In the genomic region with DNA sequence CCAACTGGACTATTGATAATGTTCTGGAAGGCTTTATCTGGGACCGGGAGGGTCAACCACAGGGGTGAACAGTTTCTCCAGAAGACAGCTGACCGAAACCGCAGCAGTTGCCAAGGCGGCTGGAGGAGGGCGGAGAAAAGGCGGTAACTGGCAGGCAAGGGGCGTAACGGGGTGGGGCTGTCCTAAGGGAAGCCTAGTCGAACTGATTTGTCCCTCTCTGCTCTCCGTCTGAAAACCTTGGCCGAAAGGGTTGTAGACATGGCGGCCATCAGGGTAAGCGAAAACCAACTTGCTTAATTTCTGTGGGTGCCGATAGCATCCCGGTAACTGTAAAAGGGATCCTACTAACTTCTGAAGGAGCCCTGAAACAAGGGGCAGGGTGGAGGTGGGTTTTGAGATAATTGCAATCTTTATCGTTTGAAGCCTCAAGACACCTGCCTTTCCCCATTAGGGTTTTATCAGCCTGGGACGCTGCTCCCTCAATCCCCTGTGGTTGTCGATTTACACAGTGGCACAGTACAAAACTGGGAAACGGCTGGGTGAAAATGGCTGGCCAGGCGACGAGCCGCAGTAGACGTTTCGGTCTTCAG, we compare ENCODE assay signal across 1 cellular context.
TF ChIP-seq lines count a peak whose summit lies in the region.

A gene with protein sequence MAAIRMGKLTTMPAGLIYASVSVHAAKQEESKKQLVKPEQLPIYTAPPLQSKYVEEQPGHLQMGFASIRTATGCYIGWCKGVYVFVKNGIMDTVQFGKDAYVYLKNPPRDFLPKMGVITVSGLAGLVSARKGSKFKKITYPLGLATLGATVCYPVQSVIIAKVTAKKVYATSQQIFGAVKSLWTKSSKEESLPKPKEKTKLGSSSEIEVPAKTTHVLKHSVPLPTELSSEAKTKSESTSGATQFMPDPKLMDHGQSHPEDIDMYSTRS (plus strand): TSS at position 223 of the 590 bp plus-strand sequence. CDS start 36 bp downstream, at position 259.

TF ChIP-seq in K562, 482 proteins besides CTCF, POLR2A, EP300 and RAD21 (continued from another document and continues in another):
- no peak for TF ChIP-seq ARID4B (CRISPR knock-in tag; IDR thresholded peaks at IDR 0.05)
- no peak for TF ChIP-seq MXI1 (IDR thresholded peaks at IDR 0.05; ENCODE audit: low read depth, low read length)
- no peak for TF ChIP-seq GABPB1 (CRISPR knock-in tag; IDR thresholded peaks at IDR 0.05)
- peak; percentile 54 for TF ChIP-seq HCFC1 (IDR thresholded peaks at IDR 0.05; ENCODE audit: low read depth, low read length)
- TF ChIP-seq ARHGAP35 (IDR thresholded peaks at IDR 0.05; ENCODE audit: partially characterized antibody), result no peak
- TF ChIP-seq KLF16 (IDR thresholded peaks at IDR 0.05), result peak; percentile 48; the same call in 1 of the 2 replicates
- no peak for TF ChIP-seq ZNF41 (CRISPR knock-in tag; conservative IDR thresholded peaks at IDR 0.05)
- no peak for TF ChIP-seq BACH1 (tag; IDR thresholded peaks at IDR 0.05)
- no peak for TF ChIP-seq BCLAF1 (IDR thresholded peaks at IDR 0.05; ENCODE audit: borderline replicate concordance in 1 of 2, control insufficient read depth in 1 of 2, low read depth in 2 of 2, low read length in 1 of 2)
- TF ChIP-seq POLR2B (IDR thresholded peaks at IDR 0.05; ENCODE audit: low read depth, partially characterized antibody), result peak; percentile 56
- peak; percentile 54 to 94 (median 81) for TF ChIP-seq YY1 (IDR thresholded peaks at IDR 0.05; ENCODE audit: borderline replicate concordance in 1 of 3, control insufficient read depth in 1 of 3, extremely low read depth in 1 of 3, insufficient read depth in 3 of 3, insufficient read length in 1 of 3, insufficient replicate concordance in 2 of 3, low read depth in 1 of 3, low read length in 2 of 3)
- no peak for TF ChIP-seq PTTG1 (tag; IDR thresholded peaks at IDR 0.05; ENCODE audit: low read depth)
- TF ChIP-seq JUND (IDR thresholded peaks at IDR 0.05; ENCODE audit: borderline replicate concordance, low read depth, low read length), result peak; percentile 19; the same call in 1 of the 2 replicates
- TF ChIP-seq JUND (tag; IDR thresholded peaks at IDR 0.05; ENCODE audit: borderline replicate concordance, low read depth, low read length), result no peak
- TF ChIP-seq ZEB2 (IDR thresholded peaks at IDR 0.05), result no peak
- TF ChIP-seq ZBTB26 (CRISPR knock-in tag; IDR thresholded peaks at IDR 0.05), result no peak
- no peak for TF ChIP-seq CUX1 (CRISPR knock-in tag; IDR thresholded peaks at IDR 0.05)
- TF ChIP-seq CTBP1 (IDR thresholded peaks at IDR 0.05; ENCODE audit: borderline replicate concordance), result peak; percentile 29; the same call in 1 of the 2 replicates
- TF ChIP-seq, protein P1, sequence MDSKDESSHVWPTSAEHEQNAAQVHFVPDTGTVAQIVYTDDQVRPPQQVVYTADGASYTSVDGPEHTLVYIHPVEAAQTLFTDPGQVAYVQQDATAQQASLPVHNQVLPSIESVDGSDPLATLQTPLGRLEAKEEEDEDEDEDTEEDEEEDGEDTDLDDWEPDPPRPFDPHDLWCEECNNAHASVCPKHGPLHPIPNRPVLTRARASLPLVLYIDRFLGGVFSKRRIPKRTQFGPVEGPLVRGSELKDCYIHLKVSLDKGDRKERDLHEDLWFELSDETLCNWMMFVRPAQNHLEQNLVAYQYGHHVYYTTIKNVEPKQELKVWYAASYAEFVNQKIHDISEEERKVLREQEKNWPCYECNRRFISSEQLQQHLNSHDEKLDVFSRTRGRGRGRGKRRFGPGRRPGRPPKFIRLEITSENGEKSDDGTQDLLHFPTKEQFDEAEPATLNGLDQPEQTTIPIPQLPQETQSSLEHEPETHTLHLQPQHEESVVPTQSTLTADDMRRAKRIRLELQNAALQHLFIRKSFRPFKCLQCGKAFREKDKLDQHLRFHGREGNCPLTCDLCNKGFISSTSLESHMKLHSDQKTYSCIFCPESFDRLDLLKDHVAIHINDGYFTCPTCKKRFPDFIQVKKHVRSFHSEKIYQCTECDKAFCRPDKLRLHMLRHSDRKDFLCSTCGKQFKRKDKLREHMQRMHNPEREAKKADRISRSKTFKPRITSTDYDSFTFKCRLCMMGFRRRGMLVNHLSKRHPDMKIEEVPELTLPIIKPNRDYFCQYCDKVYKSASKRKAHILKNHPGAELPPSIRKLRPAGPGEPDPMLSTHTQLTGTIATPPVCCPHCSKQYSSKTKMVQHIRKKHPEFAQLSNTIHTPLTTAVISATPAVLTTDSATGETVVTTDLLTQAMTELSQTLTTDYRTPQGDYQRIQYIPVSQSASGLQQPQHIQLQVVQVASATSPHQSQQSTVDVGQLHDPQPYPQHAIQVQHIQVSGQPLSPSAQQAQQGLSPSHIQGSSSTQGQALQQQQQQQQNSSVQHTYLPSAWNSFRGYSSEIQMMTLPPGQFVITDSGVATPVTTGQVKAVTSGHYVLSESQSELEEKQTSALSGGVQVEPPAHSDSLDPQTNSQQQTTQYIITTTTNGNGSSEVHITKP (IDR thresholded peaks at IDR 0.05; ENCODE audit: partially characterized antibody), result peak; percentile 13
- TF ChIP-seq SMC3 (conservative IDR thresholded peaks at IDR 0.05; ENCODE audit: insufficient read depth, low read depth, low read length), result no peak
- TF ChIP-seq MED1 (CRISPR knock-in tag; IDR thresholded peaks at IDR 0.05; ENCODE audit: borderline replicate concordance), result no peak
- TF ChIP-seq MNT (conservative IDR thresholded peaks at IDR 0.05), result no peak
- no peak for TF ChIP-seq GABPB2 (CRISPR knock-in tag; conservative IDR thresholded peaks at IDR 0.05)
- no peak for TF ChIP-seq ZNF239 (CRISPR knock-in tag; IDR thresholded peaks at IDR 0.05)
- no peak for TF ChIP-seq SREBF2 (CRISPR knock-in tag; IDR thresholded peaks at IDR 0.05)
